In the genomic region with DNA sequence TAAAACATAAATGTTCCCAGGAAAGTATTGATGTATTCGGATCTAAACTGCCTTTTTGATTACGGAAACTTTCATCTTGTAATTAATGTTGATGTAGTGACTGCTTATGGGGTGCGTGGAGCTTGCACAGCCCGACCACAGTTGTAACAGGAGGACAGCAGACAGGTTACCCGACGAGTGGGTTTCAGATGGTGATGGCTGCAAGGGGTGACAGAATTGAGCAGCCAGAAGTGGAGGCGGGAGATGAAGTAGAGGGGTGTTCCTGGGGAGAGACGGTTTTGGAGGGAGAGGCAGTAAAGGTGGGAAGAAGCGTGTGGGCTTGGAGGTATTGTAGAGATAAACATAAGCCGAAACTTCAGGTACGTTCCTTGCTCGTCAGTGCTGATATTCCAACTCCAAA, we compare ENCODE assay signal across 27 cellular contexts.
"Had no signal": no experiment of that assay in that cellular context is flagged by ENCODE, and none has a peak within 500 bp of the region (broad histone marks: within the 10 kb centered on the region; RNA-seq: fewer than 3 reads in every experiment).

No MANE protein-coding gene starts in this region.

- H3K9me3 Mint-ChIP-seq: activated T-cell treated with anti-CD3 and anti-CD28 coated beads, Interleukin-2, amount 50 U/mL, for 24 hours; activated T-helper 1 cell treated with anti-CD3 and anti-CD28 coated beads, Interleukin-12 subunit alpha, Interleukin-12 subunit beta, Interleukin-2, Interleukin-4 antibody, amounts not matched to agents 30 ng/mL and 10 ng/mL and 1 ng/mL, durations not matched to agents 14 hours and 24 hours and 36 hours; T-cell had no signal

- H3K4me3 ChIP-seq: ascending aorta, body of pancreas, MG63, SK-N-MC had no signal

- H3K27me3 ChIP-seq: ascending aorta, body of pancreas, MG63 had no signal

- DNase-seq: activated CD4-positive, alpha-beta T cell treated with anti-CD3 and anti-CD28 coated beads for 4 hours; activated CD4-positive, alpha-beta T cell treated with anti-CD3 and anti-CD28 coated beads, Interleukin-2, amount 50 U/mL, for 48 hours; activated CD8-positive, alpha-beta memory T cell treated with anti-CD3 and anti-CD28 coated beads, Interleukin-2, amount 50 U/mL, for 48 hours; activated naive CD4-positive, alpha-beta T cell treated with Interleukin-2 at 50 U/mL for 16 hours; activated naive CD8-positive, alpha-beta T cell treated with anti-CD3 and anti-CD28 coated beads, Interleukin-2, amount 50 U/mL, for 24 hours; amniotic stem cell; MG63; MV-4-11; NCI-H1092 treated with DMSO at 0.1 percent for 48 hours; NCI-H1417 treated with DMSO at 0.1 percent for 48 hours; NCI-H1694; NCI-H2029 treated with DMSO at 0.1 percent for 48 hours; NCI-H345; NCI-H510A; NCI-H526 treated with DMSO at 0.1 percent for 48 hours; NCI-H82; T-cell; T-helper 2 cell had no signal

- ATAC-seq: activated CD4-positive, CD25-positive, alpha-beta regulatory T cell treated with anti-CD3 and anti-CD28 coated beads, Interleukin-2, amount 50 U/mL, for 24 hours; activated naive CD4-positive, alpha-beta T cell treated with anti-CD3 and anti-CD28 coated beads, Interleukin-2, amount 50 U/mL, for 72 hours; activated naive CD8-positive, alpha-beta T cell treated with anti-CD3 and anti-CD28 coated beads, Interleukin-2, amount 50 U/mL, for 24 hours; body of pancreas; Right ventricle myocardium inferior; T-cell had no signal

- H3K27ac Mint-ChIP-seq: activated naive CD4-positive, alpha-beta T cell treated with anti-CD3 and anti-CD28 coated beads, Interleukin-2, amount 50 U/mL, for 72 hours; activated naive CD8-positive, alpha-beta T cell treated with anti-CD3 and anti-CD28 coated beads, Interleukin-2, amount 50 U/mL, for 24 hours; activated T-cell treated with anti-CD3 and anti-CD28 coated beads, Interleukin-2, amount 50 U/mL, for 24 hours; activated T-helper 1 cell treated with anti-CD3 and anti-CD28 coated beads, Interleukin-12 subunit alpha, Interleukin-12 subunit beta, Interleukin-2, Interleukin-4 antibody, amounts not matched to agents 30 ng/mL and 10 ng/mL and 1 ng/mL, durations not matched to agents 14 hours and 24 hours and 36 hours; T-cell had no signal

- H3K9me3 ChIP-seq: ascending aorta, body of pancreas had no signal

- H3K27ac ChIP-seq: ascending aorta, body of pancreas, SK-N-MC, VCaP had no signal

- H3K27me3 Mint-ChIP-seq: activated naive CD8-positive, alpha-beta T cell treated with anti-CD3 and anti-CD28 coated beads, Interleukin-2, amount 50 U/mL, for 24 hours; activated T-cell treated with anti-CD3 and anti-CD28 coated beads, Interleukin-2, amount 50 U/mL, for 24 hours; T-cell had no signal

- H3K4me3 Mint-ChIP-seq: activated naive CD8-positive, alpha-beta T cell treated with anti-CD3 and anti-CD28 coated beads, Interleukin-2, amount 50 U/mL, for 24 hours; activated T-cell treated with anti-CD3 and anti-CD28 coated beads, Interleukin-2, amount 50 U/mL, for 24 hours; activated T-helper 1 cell treated with anti-CD3 and anti-CD28 coated beads, Interleukin-12 subunit alpha, Interleukin-12 subunit beta, Interleukin-2, Interleukin-4 antibody, amounts not matched to agents 30 ng/mL and 10 ng/mL and 1 ng/mL, durations not matched to agents 14 hours and 24 hours and 36 hours; T-cell had no signal
